27 cellular contexts compared by ENCODE assay signal in the genomic region with DNA sequence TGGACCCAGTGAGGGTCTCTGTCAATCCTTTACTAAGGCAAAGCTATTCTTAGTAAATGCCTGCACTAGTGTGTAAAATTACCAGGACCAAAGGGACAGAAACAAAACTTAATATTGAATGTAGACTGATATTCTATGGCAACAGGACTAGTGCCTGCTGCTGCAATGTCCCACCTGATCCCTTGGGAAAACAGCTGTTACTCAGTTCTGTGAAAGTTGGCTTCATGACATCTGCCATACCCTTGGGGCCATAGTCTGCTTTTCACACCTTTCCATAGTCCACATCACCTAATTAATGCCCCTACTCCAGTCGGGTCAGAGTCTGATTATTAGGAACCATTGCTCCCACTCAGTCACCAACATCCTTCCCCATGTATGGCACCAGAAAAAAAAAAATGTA.
"Had no signal": no experiment of that assay in that cellular context is flagged by ENCODE, and none has a peak within 500 bp of the region (broad histone marks: within the 10 kb centered on the region; RNA-seq: fewer than 3 reads in every experiment).

No MANE protein-coding gene starts in this region.

- DNase-seq: effector CD8-positive, alpha-beta T cell; endodermal cell; foreskin keratinocyte; heart right ventricle; hippocampal formation; left cardiac atrium; left lung; mesenchymal stem cell; mucosa of descending colon; naive thymus-derived CD4-positive, alpha-beta T cell; stimulated activated CD4-positive, alpha-beta T cell treated with anti-CD3 and anti-CD28 coated beads, Interleukin-12 subunit alpha, Interleukin-12 subunit beta, amount 100 ng/mL, for 4 hours; stimulated activated CD4-positive, alpha-beta T cell treated with anti-CD3 and anti-CD28 coated beads, Interleukin-1b, Interleukin-23, amount 100 ng/mL, for 48 hours; stimulated activated CD4-positive, alpha-beta T cell treated with anti-CD3 and anti-CD28 coated beads, Interleukin-4, amount 100 ng/mL, for 1 hour; stimulated activated CD8-positive, alpha-beta memory T cell treated with anti-CD3 and anti-CD28 coated beads, Interleukin-4, amount 100 ng/mL, for 48 hours; stimulated activated naive CD4-positive, alpha-beta T cell; stimulated activated naive CD8-positive, alpha-beta T cell treated with anti-CD3 and anti-CD28 coated beads, Interleukin-15, amount 100 ng/mL, for 72 hours; transverse colon; upper lobe of right lung; uterus had no signal

- H3K4me3 ChIP-seq: esophagus muscularis mucosa, gastroesophageal sphincter, heart right ventricle, left lung, mucosa of descending colon, neural progenitor cell, prostate gland, right atrium auricular region, smooth muscle cell, suprapubic skin, transverse colon, upper lobe of right lung, uterus had no signal

- H3K9me3 ChIP-seq: prostate gland, suprapubic skin, upper lobe of right lung had no signal

- H3K4me1 ChIP-seq: foreskin keratinocyte, gastroesophageal sphincter, left lung, neural progenitor cell, prostate gland, right atrium auricular region, suprapubic skin, upper lobe of right lung, uterus had no signal

- H3K36me3 ChIP-seq: uterus had no signal

- H3K27me3 ChIP-seq: esophagus muscularis mucosa, foreskin keratinocyte, gastroesophageal sphincter, heart right ventricle, left lung, neural progenitor cell, right atrium auricular region, suprapubic skin, transverse colon, upper lobe of right lung, uterus had no signal

- ATAC-seq: foreskin keratinocyte; gastroesophageal sphincter; heart right ventricle; left cardiac atrium; left lung; mucosa of descending colon; naive thymus-derived CD4-positive, alpha-beta T cell; sciatic nerve; stimulated activated naive CD8-positive, alpha-beta T cell treated with anti-CD3 and anti-CD28 coated beads, Interleukin-15, amount 100 ng/mL, for 72 hours; upper lobe of right lung had no signal
